ENCODE assay signal across 1 cellular context in genomic region chr13:25186187-25186586, GRCh38.
TF ChIP-seq lines count a peak whose summit lies in the region.

No MANE protein-coding gene starts in this region.

TF ChIP-seq in SK-N-SH, 30 proteins besides CTCF, POLR2A, EP300 and RAD21 (continued from another document):
- TF ChIP-seq, protein P1, sequence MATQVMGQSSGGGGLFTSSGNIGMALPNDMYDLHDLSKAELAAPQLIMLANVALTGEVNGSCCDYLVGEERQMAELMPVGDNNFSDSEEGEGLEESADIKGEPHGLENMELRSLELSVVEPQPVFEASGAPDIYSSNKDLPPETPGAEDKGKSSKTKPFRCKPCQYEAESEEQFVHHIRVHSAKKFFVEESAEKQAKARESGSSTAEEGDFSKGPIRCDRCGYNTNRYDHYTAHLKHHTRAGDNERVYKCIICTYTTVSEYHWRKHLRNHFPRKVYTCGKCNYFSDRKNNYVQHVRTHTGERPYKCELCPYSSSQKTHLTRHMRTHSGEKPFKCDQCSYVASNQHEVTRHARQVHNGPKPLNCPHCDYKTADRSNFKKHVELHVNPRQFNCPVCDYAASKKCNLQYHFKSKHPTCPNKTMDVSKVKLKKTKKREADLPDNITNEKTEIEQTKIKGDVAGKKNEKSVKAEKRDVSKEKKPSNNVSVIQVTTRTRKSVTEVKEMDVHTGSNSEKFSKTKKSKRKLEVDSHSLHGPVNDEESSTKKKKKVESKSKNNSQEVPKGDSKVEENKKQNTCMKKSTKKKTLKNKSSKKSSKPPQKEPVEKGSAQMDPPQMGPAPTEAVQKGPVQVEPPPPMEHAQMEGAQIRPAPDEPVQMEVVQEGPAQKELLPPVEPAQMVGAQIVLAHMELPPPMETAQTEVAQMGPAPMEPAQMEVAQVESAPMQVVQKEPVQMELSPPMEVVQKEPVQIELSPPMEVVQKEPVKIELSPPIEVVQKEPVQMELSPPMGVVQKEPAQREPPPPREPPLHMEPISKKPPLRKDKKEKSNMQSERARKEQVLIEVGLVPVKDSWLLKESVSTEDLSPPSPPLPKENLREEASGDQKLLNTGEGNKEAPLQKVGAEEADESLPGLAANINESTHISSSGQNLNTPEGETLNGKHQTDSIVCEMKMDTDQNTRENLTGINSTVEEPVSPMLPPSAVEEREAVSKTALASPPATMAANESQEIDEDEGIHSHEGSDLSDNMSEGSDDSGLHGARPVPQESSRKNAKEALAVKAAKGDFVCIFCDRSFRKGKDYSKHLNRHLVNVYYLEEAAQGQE (IDR thresholded peaks at IDR 0.05; ENCODE audit: low read depth, low read length): no peak
- TF ChIP-seq, protein P2, sequence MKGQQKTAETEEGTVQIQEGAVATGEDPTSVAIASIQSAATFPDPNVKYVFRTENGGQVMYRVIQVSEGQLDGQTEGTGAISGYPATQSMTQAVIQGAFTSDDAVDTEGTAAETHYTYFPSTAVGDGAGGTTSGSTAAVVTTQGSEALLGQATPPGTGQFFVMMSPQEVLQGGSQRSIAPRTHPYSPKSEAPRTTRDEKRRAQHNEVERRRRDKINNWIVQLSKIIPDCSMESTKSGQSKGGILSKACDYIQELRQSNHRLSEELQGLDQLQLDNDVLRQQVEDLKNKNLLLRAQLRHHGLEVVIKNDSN (IDR thresholded peaks at IDR 0.05; ENCODE audit: borderline replicate concordance, low read depth): no peak
- TF ChIP-seq POLR2AphosphoS5 (IDR thresholded peaks at IDR 0.05; ENCODE audit: low read depth, low read length): no peak
- no peak for TF ChIP-seq SMC3 (IDR thresholded peaks at IDR 0.05; ENCODE audit: low read depth, low read length)
- TF ChIP-seq YY1 (IDR thresholded peaks at IDR 0.05; ENCODE audit: low read depth): no peak
- no peak for TF ChIP-seq NFIC (IDR thresholded peaks at IDR 0.05; ENCODE audit: borderline replicate concordance)
- TF ChIP-seq SIN3A (IDR thresholded peaks at IDR 0.05; ENCODE audit: borderline replicate concordance, low read depth, low read length): no peak
- TF ChIP-seq FOSL2 (IDR thresholded peaks at IDR 0.05; ENCODE audit: borderline replicate concordance, low read depth): no peak
TF ChIP-seq in SK-N-SH: peak in this region for 0.
